14 cellular contexts compared by ENCODE assay signal in the genomic region with DNA sequence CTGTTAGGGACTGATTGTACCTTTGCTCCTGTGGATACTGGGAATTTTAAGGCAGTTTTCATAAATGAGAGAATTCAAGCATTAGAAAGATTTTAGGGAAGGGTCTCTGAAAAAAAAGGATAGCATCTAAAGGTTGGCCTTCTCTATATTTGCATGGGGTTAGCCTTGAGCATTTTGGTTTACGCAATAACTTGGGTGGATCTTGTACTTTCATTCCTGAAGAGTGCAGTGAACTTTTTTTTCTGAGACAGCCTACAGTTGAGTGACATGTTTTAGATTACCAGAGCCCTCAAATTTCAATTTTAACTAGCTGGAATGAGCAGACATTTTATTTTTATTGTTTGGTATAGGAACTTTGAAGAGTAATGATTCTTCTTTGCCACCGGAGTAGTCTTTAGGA.
DNase-seq lines count a peak whose midpoint lies in the region; ATAC-seq and TF ChIP-seq lines count a peak whose summit lies in the region.
"Had no signal": no experiment of that assay in that cellular context is flagged by ENCODE, and none has a peak within 500 bp of the region (broad histone marks: within the 10 kb centered on the region; RNA-seq: fewer than 3 reads in every experiment).

No MANE protein-coding gene starts in this region.

- CTCF ChIA-PET in A673 (lab: Charles Lee), result no interaction called here

- POLR2A ChIA-PET in A673 (lab: Charles Lee; ENCODE audit: low non-redundant PET), result no interaction called here

- H3K9me3 ChIP-seq in A673 (ENCODE audit: low read depth, low read length, poor library complexity, severe bottlenecking) (no peaks in the 10 kb centered on the region), right lobe of liver (no peaks in the 10 kb centered on the region)
- H3K9me3 ChIP-seq: Peyer's patch had no signal

- H3K4me1 ChIP-seq in A673 (ENCODE audit: insufficient read depth, low read length, poor library complexity, severe bottlenecking) (peaks cover 31% of the 10 kb centered on the region), right lobe of liver (peaks cover 0 to 47% (median 21%) of the 10 kb centered on the region in 4 donors)
- H3K4me1 ChIP-seq: Peyer's patch had no signal

- H3K4me3 ChIP-seq in A673 (ENCODE audit: low read depth, low read length, poor library complexity, severe bottlenecking) (no peak overlapping the region), choroid plexus epithelial cell (ENCODE audit: low read depth, low read length) (no peak overlapping the region), right lobe of liver (peak overlapping the region in 1 of 3 donors; percentile 4)
- H3K4me3 ChIP-seq: lung, Peyer's patch had no signal

- 47% methylated on average over 2 of the region's 2 CpGs for whole genome bisulfite sequencing in right lobe of liver (ENCODE audit: insufficient coverage, low coverage, low lambda C conversion rate, missing lambda C conversion rate)

- no peaks in the 10 kb centered on the region for H3K36me3 ChIP-seq in A673 (ENCODE audit: insufficient read depth, low read length, poor library complexity, severe bottlenecking)
- H3K36me3 ChIP-seq in right lobe of liver, result no peaks in the 10 kb centered on the region
- H3K36me3 ChIP-seq: Peyer's patch had no signal

- no peak for TF ChIP-seq POLR2A in right lobe of liver (IDR thresholded peaks at IDR 0.05)

- no TSS peak for BruUV-seq in A673 (replicated peaks; lab: Mats Ljungman, UMichigan)

- ATAC-seq in right lobe of liver (peak; percentile 61 to 77 (median 70)), HG03460 (IDR thresholded peaks at IDR 0.05; ENCODE audit: unreplicated experiment) (no peak), HG03025 (IDR thresholded peaks at IDR 0.05; ENCODE audit: low FRiP score, unreplicated experiment) (no peak)
- ATAC-seq: activated naive CD4-positive, alpha-beta T cell treated with anti-CD3 and anti-CD28 coated beads, Interleukin-2, amount 50 U/mL, for 72 hours had no signal

- DNase-seq in A673 (ENCODE audit: low spot score) (peak; percentile 45), MV-4-11 (lab: John Stamatoyannopoulos, UW) (peak; percentile 62), choroid plexus epithelial cell (ENCODE audit: low read depth) (peak; percentile 62), right lobe of liver (no peak), NCI-H128 (lab: John Stamatoyannopoulos, UW; ENCODE audit: unreplicated experiment) (no peak), Ammon's horn (ENCODE audit: low spot score) (no peak)
- DNase-seq: activated CD8-positive, alpha-beta memory T cell treated with anti-CD3 and anti-CD28 coated beads, Interleukin-2, amount 50 U/mL, for 48 hours; hypothalamus; Peyer's patch; T-helper 2 cell had no signal

- H3K27ac ChIP-seq in A673 (ENCODE audit: low read depth, low read length, poor library complexity, severe bottlenecking) (peak overlapping the region; percentile 55), right lobe of liver (peak overlapping the region; percentile 11 to 73 (median 29))
- H3K27ac ChIP-seq: Peyer's patch had no signal

- intact Hi-C loops in A673 (cut with micrococcal nuclease; ENCODE audit: unreplicated experiment) (no loop called here), right lobe of liver (cut with DNase I) (loop anchor here in 1 of 2 donors (10.0 kb wide), 1 partner anchor 90 kb away; the partner anchor contains the start of gene NR3C1)

- TF ChIP-seq CTCF in A673 (conservative IDR thresholded peaks at IDR 0.05; ENCODE audit: low read depth, low read length) (no peak), choroid plexus epithelial cell (conservative IDR thresholded peaks at IDR 0.05; ENCODE audit: low read depth, low read length) (no peak), right lobe of liver (IDR thresholded peaks at IDR 0.05) (no peak)

- no peaks in the 10 kb centered on the region for H3K27me3 ChIP-seq in A673 (replicated peaks; ENCODE audit: insufficient read depth, low read depth, low read length, poor library complexity)
- no peaks in the 10 kb centered on the region for H3K27me3 ChIP-seq in right lobe of liver
- H3K27me3 ChIP-seq: Peyer's patch had no signal

Comparison
In these comparisons a context has a peak if more than half of its experiments do, and no peak if none do; other contexts are left out.
1. DNase-seq: peak in A673 (single experiment), MV-4-11 (single experiment) and choroid plexus epithelial cell (single experiment); none in right lobe of liver (0 of 3), NCI-H128 (single experiment) and Ammon's horn (single experiment).
2. ATAC-seq: peak in right lobe of liver (4 of 4); none in HG03460 (single experiment) and HG03025 (single experiment).